In genomic region chr13:94300401-94300800, GRCh38 we compare ENCODE assay signal across 19 cellular contexts.
"Had no signal": no experiment of that assay in that cellular context is flagged by ENCODE, and none has a peak within 500 bp of the region (broad histone marks: within the 10 kb centered on the region; RNA-seq: fewer than 3 reads in every experiment).

No MANE protein-coding gene starts in this region.

- H3K4me3 ChIP-seq: PC-9, Peyer's patch, SJCRH30 had no signal

- H3K27me3 ChIP-seq: Peyer's patch, SJCRH30 had no signal

- H3K4me2 ChIP-seq: PC-9 had no signal

- H3K36me3 ChIP-seq: Peyer's patch, SJCRH30 had no signal

- H3K4me1 ChIP-seq: Peyer's patch, SJCRH30 had no signal

- H3K27ac ChIP-seq: PC-9, Peyer's patch, SJCRH30 had no signal

- DNase-seq: IMR-90, Karpas-422, KG1, MM.1S, NCI-H1092 treated with DMSO at 0.1 percent for 48 hours, NCI-H1436, NCI-H1694 treated with DMSO at 0.1 percent for 48 hours, NCI-H2029, NCI-H2081 treated with DMSO at 0.1 percent for 48 hours, NCI-H2171, NCI-H510A, NCI-H526 treated with DMSO at 0.1 percent for 48 hours, OCI-M1, PC-9, Peyer's patch, SHP77 treated with DMSO at 0.1 percent for 48 hours, SJCRH30, T-helper 1 cell, T-helper 17 cell had no signal
